17 cellular contexts compared by ENCODE assay signal in genomic region chr11:81496566-81496965, GRCh38.
"Had no signal": no experiment of that assay in that cellular context is flagged by ENCODE, and none has a peak within 500 bp of the region (broad histone marks: within the 10 kb centered on the region; RNA-seq: fewer than 3 reads in every experiment).

No MANE protein-coding gene starts in this region.

- H3K4me1 ChIP-seq: colonic mucosa, foreskin keratinocyte, sigmoid colon, testis, upper lobe of right lung, vagina had no signal

- H3K36me3 ChIP-seq: colonic mucosa, ovary, sigmoid colon, tibial nerve, upper lobe of right lung, vagina had no signal

- H3K27ac ChIP-seq: colonic mucosa, foreskin keratinocyte, ovary, sigmoid colon, skin epidermis, testis, tibial nerve, upper lobe of right lung, vagina had no signal

- H3K4me3 Mint-ChIP-seq: endodermal cell; naive thymus-derived CD4-positive, alpha-beta T cell; stimulated activated naive B cell treated with anti-CD40 and anti-IgM and Interleukin-4, amounts not matched to agents 10 μg/mL and 1 μg/mL and 100 μg/mL, for 72 hours; stimulated activated naive CD8-positive, alpha-beta T cell treated with anti-CD3 and anti-CD28 coated beads, Interleukin-15, amount 100 ng/mL, for 72 hours had no signal

- ATAC-seq: naive thymus-derived CD4-positive, alpha-beta T cell; stimulated activated naive CD8-positive, alpha-beta T cell treated with anti-CD3 and anti-CD28 coated beads, Interleukin-15, amount 100 ng/mL, for 72 hours had no signal

- H3K9me3 ChIP-seq: colonic mucosa, ovary, sigmoid colon, testis, tibial nerve, upper lobe of right lung, vagina had no signal

- H3K27me3 ChIP-seq: colonic mucosa, foreskin keratinocyte, ovary, sigmoid colon, testis, tibial nerve, upper lobe of right lung, vagina had no signal

- DNase-seq: kidney; ovary; sigmoid colon; stimulated activated CD4-positive, alpha-beta T cell treated with anti-CD3 and anti-CD28 coated beads, Interleukin-2, amount 100 ng/mL, for 24 hours; stimulated activated CD4-positive, alpha-beta T cell treated with anti-CD3 and anti-CD28 coated beads, Interleukin-4, amount 100 ng/mL, for 4 hours; stimulated activated naive B cell treated with anti-CD40 and anti-IgM and Interleukin-4, amounts not matched to agents 10 μg/mL and 1 μg/mL and 100 μg/mL, for 72 hours; stimulated activated naive CD8-positive, alpha-beta T cell treated with anti-CD3 and anti-CD28 coated beads, Interleukin-15, amount 100 ng/mL, for 72 hours; upper lobe of right lung had no signal

- H3K4me1 Mint-ChIP-seq: naive thymus-derived CD4-positive, alpha-beta T cell; stimulated activated naive B cell treated with anti-CD40 and anti-IgM and Interleukin-4, amounts not matched to agents 10 μg/mL and 1 μg/mL and 100 μg/mL, for 72 hours; stimulated activated naive CD8-positive, alpha-beta T cell treated with anti-CD3 and anti-CD28 coated beads, Interleukin-15, amount 100 ng/mL, for 72 hours had no signal

- H3K36me3 Mint-ChIP-seq: naive thymus-derived CD4-positive, alpha-beta T cell; stimulated activated naive B cell treated with anti-CD40 and anti-IgM and Interleukin-4, amounts not matched to agents 10 μg/mL and 1 μg/mL and 100 μg/mL, for 72 hours had no signal

- H3K4me3 ChIP-seq: colonic mucosa, ovary, sigmoid colon, skin epidermis, testis, tibial nerve, upper lobe of right lung, vagina had no signal

- H3K27me3 Mint-ChIP-seq: progenitor cell of endocrine pancreas; stimulated activated naive B cell treated with anti-CD40 and anti-IgM and Interleukin-4, amounts not matched to agents 10 μg/mL and 1 μg/mL and 100 μg/mL, for 72 hours; stimulated activated naive CD8-positive, alpha-beta T cell treated with anti-CD3 and anti-CD28 coated beads, Interleukin-15, amount 100 ng/mL, for 72 hours had no signal

- H3K9me3 Mint-ChIP-seq: endodermal cell; stimulated activated naive B cell treated with anti-CD40 and anti-IgM and Interleukin-4, amounts not matched to agents 10 μg/mL and 1 μg/mL and 100 μg/mL, for 72 hours; stimulated activated naive CD8-positive, alpha-beta T cell treated with anti-CD3 and anti-CD28 coated beads, Interleukin-15, amount 100 ng/mL, for 72 hours had no signal

- H3K27ac Mint-ChIP-seq: endodermal cell; naive thymus-derived CD4-positive, alpha-beta T cell; progenitor cell of endocrine pancreas; stimulated activated naive B cell treated with anti-CD40 and anti-IgM and Interleukin-4, amounts not matched to agents 10 μg/mL and 1 μg/mL and 100 μg/mL, for 72 hours; stimulated activated naive CD8-positive, alpha-beta T cell treated with anti-CD3 and anti-CD28 coated beads, Interleukin-15, amount 100 ng/mL, for 72 hours had no signal
